In genomic region chr3:45503904-45504651, GRCh38 we compare ENCODE assay signal across 18 cellular contexts.
DNase-seq lines count a peak whose midpoint lies in the region; ATAC-seq and TF ChIP-seq lines count a peak whose summit lies in the region.
"Had no signal": no experiment of that assay in that cellular context is flagged by ENCODE, and none has a peak within 500 bp of the region (broad histone marks: within the 10 kb centered on the region; RNA-seq: fewer than 3 reads in every experiment).

No MANE protein-coding gene starts in this region.

- TF ChIP-seq CTCF in GM23338 (conservative IDR thresholded peaks at IDR 0.05; ENCODE audit: low read depth in 2 of 2) (no peak), WERI-Rb-1 (IDR thresholded peaks at IDR 0.05; ENCODE audit: low read depth, low read length) (no peak), osteoblast (IDR thresholded peaks at IDR 0.05; ENCODE audit: extremely low read depth, low read depth, low read length) (no peak)

- H3K27me3 Mint-ChIP-seq in GM23338 (ENCODE audit: insufficient read depth, low read depth, poor library complexity) = no peaks in the 10 kb centered on the region
- H3K27me3 Mint-ChIP-seq: CD4-positive, alpha-beta memory T cell had no signal

- ATAC-seq in GM23338 = no peak
- ATAC-seq: A549 had no signal

- in situ Hi-C loops in ACHN (cut with HindIII; ENCODE audit: low pct_ligation_motif_present, low pct_unique_long_range_greater_than_20kb, low sequenced_read_pairs) = no loop called here

- H3K4me3 ChIP-seq in GM23338 (no peak overlapping the region), WERI-Rb-1 (ENCODE audit: low read depth, low read length) (no peak overlapping the region), osteoblast (ENCODE audit: insufficient read depth, low read length) (no peak overlapping the region)
- H3K4me3 ChIP-seq: A549 had no signal

- peak overlapping the region; percentile 49; the same call in 1 of the 2 replicates for H3K27ac Mint-ChIP-seq in GM23338

- H3K9me3 ChIP-seq in WERI-Rb-1 (ENCODE audit: severe bottlenecking) (no peaks in the 10 kb centered on the region), osteoblast (ENCODE audit: low read depth, low read length) (no peaks in the 10 kb centered on the region)
- H3K9me3 ChIP-seq: A549 had no signal

- H3K36me3 ChIP-seq in GM23338 (ENCODE audit: insufficient read depth) (no peaks in the 10 kb centered on the region; the same call in 1 of the 2 replicates), WERI-Rb-1 (no peaks in the 10 kb centered on the region; the same call in none of the 2 replicates), osteoblast (ENCODE audit: insufficient read depth, low read length) (peaks cover 5% of the 10 kb centered on the region)

- H2AFZ ChIP-seq in GM23338 (no peak overlapping the region), osteoblast (ENCODE audit: low read length) (no peak overlapping the region)

- H3K4me1 Mint-ChIP-seq in GM23338 = no peaks in the 10 kb centered on the region

- no peaks in the 10 kb centered on the region for H3K9me2 ChIP-seq in GM23338 (ENCODE audit: insufficient read depth)

- H3K79me2 ChIP-seq in GM23338 (replicated peaks; ENCODE audit: insufficient read depth) (no peaks in the 10 kb centered on the region), osteoblast (ENCODE audit: insufficient read depth, low read length) (no peaks in the 10 kb centered on the region)

- no peaks in the 10 kb centered on the region for H4K20me1 ChIP-seq in GM23338 (replicated peaks; ENCODE audit: insufficient read depth)
- H4K20me1 ChIP-seq in osteoblast (ENCODE audit: insufficient read depth, low read length) = no peaks in the 10 kb centered on the region

- DNase-seq in GM23338 (ENCODE audit: low spot score) (no peak), SK-N-DZ (ENCODE audit: low spot score) (peak; percentile 24), WERI-Rb-1 (peak; percentile 14), osteoblast (ENCODE audit: insufficient read length, low spot score, missing footprints) (peak; percentile 58), NCI-H1694 treated with DMSO at 0.1 percent for 48 hours (lab: John Stamatoyannopoulos, UW) (no peak), ACHN (no peak)
- DNase-seq in NK-92 treated with Interleukin-12 subunit alpha and Interleukin-12 subunit beta, amount 100 ng/mL, for 24 hours (lab: John Stamatoyannopoulos, UW) = no peak
- DNase-seq: 8988T; C1 segment of cervical spinal cord; Calu3; CD4-positive, alpha-beta memory T cell; COR-L47; DMS53; DMS79 treated with DMSO at 0.1 percent for 48 hours; GF-D8; H7; HCEC 1CT had no signal

- H3K4me2 ChIP-seq in GM23338 = no peak overlapping the region
- H3K4me2 ChIP-seq in osteoblast (ENCODE audit: insufficient read depth, low read length) = no peak overlapping the region
- H3K4me2 ChIP-seq: A549 had no signal

- no peaks in the 10 kb centered on the region for H3K27me3 ChIP-seq in GM23338 (ENCODE audit: insufficient read depth)
- H3K27me3 ChIP-seq in WERI-Rb-1 (ENCODE audit: insufficient read depth, low read depth, severe bottlenecking) = no peaks in the 10 kb centered on the region
- no peaks in the 10 kb centered on the region for H3K27me3 ChIP-seq in osteoblast (ENCODE audit: insufficient read depth, low read length)

- H3K4me3 Mint-ChIP-seq in GM23338 = no peak overlapping the region
- H3K4me3 Mint-ChIP-seq: CD4-positive, alpha-beta memory T cell had no signal

- H3K27ac ChIP-seq in GM23338 (ENCODE audit: low read depth) (no peak overlapping the region), WERI-Rb-1 (no peak overlapping the region), osteoblast (ENCODE audit: low read depth, low read length) (no peak overlapping the region)
- H3K27ac ChIP-seq: A549 had no signal

- H3F3A ChIP-seq in GM23338 (replicated peaks; ENCODE audit: low read depth) = no peaks in the 10 kb centered on the region

- H3K9me3 Mint-ChIP-seq in GM23338 = no peaks in the 10 kb centered on the region
- H3K9me3 Mint-ChIP-seq: CD4-positive, alpha-beta memory T cell had no signal

- peaks cover 17% of the 10 kb centered on the region for H3K36me3 Mint-ChIP-seq in GM23338 (ENCODE audit: low read depth)

- H3K4me1 ChIP-seq in GM23338 (ENCODE audit: insufficient read depth) = peaks cover 19% of the 10 kb centered on the region
- H3K4me1 ChIP-seq in osteoblast (ENCODE audit: insufficient read depth, low read length) = peaks cover 19% of the 10 kb centered on the region

TF ChIP-seq in GM23338, 12 proteins besides CTCF, POLR2A, EP300 and RAD21:
- TF ChIP-seq, protein P1, sequence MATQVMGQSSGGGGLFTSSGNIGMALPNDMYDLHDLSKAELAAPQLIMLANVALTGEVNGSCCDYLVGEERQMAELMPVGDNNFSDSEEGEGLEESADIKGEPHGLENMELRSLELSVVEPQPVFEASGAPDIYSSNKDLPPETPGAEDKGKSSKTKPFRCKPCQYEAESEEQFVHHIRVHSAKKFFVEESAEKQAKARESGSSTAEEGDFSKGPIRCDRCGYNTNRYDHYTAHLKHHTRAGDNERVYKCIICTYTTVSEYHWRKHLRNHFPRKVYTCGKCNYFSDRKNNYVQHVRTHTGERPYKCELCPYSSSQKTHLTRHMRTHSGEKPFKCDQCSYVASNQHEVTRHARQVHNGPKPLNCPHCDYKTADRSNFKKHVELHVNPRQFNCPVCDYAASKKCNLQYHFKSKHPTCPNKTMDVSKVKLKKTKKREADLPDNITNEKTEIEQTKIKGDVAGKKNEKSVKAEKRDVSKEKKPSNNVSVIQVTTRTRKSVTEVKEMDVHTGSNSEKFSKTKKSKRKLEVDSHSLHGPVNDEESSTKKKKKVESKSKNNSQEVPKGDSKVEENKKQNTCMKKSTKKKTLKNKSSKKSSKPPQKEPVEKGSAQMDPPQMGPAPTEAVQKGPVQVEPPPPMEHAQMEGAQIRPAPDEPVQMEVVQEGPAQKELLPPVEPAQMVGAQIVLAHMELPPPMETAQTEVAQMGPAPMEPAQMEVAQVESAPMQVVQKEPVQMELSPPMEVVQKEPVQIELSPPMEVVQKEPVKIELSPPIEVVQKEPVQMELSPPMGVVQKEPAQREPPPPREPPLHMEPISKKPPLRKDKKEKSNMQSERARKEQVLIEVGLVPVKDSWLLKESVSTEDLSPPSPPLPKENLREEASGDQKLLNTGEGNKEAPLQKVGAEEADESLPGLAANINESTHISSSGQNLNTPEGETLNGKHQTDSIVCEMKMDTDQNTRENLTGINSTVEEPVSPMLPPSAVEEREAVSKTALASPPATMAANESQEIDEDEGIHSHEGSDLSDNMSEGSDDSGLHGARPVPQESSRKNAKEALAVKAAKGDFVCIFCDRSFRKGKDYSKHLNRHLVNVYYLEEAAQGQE (IDR thresholded peaks at IDR 0.05; ENCODE audit: unreplicated experiment) = no peak
- TF ChIP-seq JUNB (IDR thresholded peaks at IDR 0.05; ENCODE audit: unreplicated experiment) (no peak), ETS1 (IDR thresholded peaks at IDR 0.05) (no peak), NANOG (IDR thresholded peaks at IDR 0.05; ENCODE audit: borderline replicate concordance) (no peak), POLR2AphosphoS5 (IDR thresholded peaks at IDR 0.05; ENCODE audit: low read depth) (no peak), ZNF114 (CRISPR knock-in tag; IDR thresholded peaks at IDR 0.05) (no peak), EZH2phosphoT487 (IDR thresholded peaks at IDR 0.05; ENCODE audit: unreplicated experiment) (no peak), EZH2 (IDR thresholded peaks at IDR 0.05; ENCODE audit: low read depth, unreplicated experiment) (no peak)

Comparison
In these comparisons a context has a peak if more than half of its experiments do, and no peak if none do; other contexts are left out.
1. DNase-seq: peak in SK-N-DZ (single experiment), WERI-Rb-1 (single experiment) and osteoblast (single experiment); none in GM23338 (single experiment), NK-92 treated with Interleukin-12 subunit alpha and Interleukin-12 subunit beta, amount 100 ng/mL, for 24 hours (single experiment), NCI-H1694 treated with DMSO at 0.1 percent for 48 hours (single experiment) and ACHN (single experiment).